In the genomic region with DNA sequence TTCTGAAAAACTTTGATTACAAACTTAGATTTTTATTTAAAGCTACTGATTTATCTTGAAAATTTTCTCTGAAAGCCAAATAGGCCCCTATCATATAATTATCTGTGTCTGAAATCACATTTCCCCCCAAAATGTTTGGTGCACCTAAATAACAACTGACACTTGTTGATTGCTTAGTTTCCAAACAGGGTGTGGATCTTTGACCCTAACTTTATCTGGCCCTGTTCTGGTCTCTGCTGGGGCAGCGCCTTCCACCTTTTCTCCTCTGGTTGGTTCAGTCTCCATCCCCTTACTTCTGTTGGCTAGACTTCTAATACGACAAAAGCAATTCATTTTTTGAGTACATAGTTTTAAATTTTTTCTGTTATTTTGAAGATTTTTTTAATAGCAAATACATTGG, we compare ENCODE assay signal across 1 cellular context.
TF ChIP-seq lines count a peak whose summit lies in the region.

No MANE protein-coding gene starts in this region.

TF ChIP-seq in HepG2, 621 proteins besides CTCF, POLR2A, EP300 and RAD21:
- TF ChIP-seq SIX4 (CRISPR knock-in tag; IDR thresholded peaks at IDR 0.05), result no peak
- TF ChIP-seq XBP1 (CRISPR knock-in tag; IDR thresholded peaks at IDR 0.05), result no peak
- no peak for TF ChIP-seq ZC3H4 (CRISPR knock-in tag; IDR thresholded peaks at IDR 0.05; ENCODE audit: borderline replicate concordance)
- TF ChIP-seq PPARG (CRISPR knock-in tag; conservative IDR thresholded peaks at IDR 0.05), result no peak
- TF ChIP-seq U2AF2 (IDR thresholded peaks at IDR 0.05; ENCODE audit: low read depth, low read length), result no peak
- TF ChIP-seq MXD4 (CRISPR knock-in tag; IDR thresholded peaks at IDR 0.05), result no peak
- TF ChIP-seq ZNF484 (CRISPR knock-in tag; IDR thresholded peaks at IDR 0.05; ENCODE audit: borderline replicate concordance, low read depth), result no peak
- TF ChIP-seq, protein P1, sequence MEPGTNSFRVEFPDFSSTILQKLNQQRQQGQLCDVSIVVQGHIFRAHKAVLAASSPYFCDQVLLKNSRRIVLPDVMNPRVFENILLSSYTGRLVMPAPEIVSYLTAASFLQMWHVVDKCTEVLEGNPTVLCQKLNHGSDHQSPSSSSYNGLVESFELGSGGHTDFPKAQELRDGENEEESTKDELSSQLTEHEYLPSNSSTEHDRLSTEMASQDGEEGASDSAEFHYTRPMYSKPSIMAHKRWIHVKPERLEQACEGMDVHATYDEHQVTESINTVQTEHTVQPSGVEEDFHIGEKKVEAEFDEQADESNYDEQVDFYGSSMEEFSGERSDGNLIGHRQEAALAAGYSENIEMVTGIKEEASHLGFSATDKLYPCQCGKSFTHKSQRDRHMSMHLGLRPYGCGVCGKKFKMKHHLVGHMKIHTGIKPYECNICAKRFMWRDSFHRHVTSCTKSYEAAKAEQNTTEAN (CRISPR knock-in tag; conservative IDR thresholded peaks at IDR 0.05), result no peak
- TF ChIP-seq, protein P2, sequence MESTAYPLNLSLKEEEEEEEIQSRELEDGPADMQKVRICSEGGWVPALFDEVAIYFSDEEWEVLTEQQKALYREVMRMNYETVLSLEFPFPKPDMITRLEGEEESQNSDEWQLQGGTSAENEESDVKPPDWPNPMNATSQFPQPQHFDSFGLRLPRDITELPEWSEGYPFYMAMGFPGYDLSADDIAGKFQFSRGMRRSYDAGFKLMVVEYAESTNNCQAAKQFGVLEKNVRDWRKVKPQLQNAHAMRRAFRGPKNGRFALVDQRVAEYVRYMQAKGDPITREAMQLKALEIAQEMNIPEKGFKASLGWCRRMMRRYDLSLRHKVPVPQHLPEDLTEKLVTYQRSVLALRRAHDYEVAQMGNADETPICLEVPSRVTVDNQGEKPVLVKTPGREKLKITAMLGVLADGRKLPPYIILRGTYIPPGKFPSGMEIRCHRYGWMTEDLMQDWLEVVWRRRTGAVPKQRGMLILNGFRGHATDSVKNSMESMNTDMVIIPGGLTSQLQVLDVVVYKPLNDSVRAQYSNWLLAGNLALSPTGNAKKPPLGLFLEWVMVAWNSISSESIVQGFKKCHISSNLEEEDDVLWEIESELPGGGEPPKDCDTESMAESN (CRISPR knock-in tag; conservative IDR thresholded peaks at IDR 0.05), result no peak
- TF ChIP-seq, protein P3, sequence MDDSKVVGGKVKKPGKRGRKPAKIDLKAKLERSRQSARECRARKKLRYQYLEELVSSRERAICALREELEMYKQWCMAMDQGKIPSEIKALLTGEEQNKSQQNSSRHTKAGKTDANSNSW (CRISPR knock-in tag; IDR thresholded peaks at IDR 0.05; ENCODE audit: borderline replicate concordance), result no peak
